Comparison of ENCODE assay signal across 1 cellular context in genomic region chr18:5974696-5975095, GRCh38.
TF ChIP-seq lines count a peak whose summit lies in the region.

No MANE protein-coding gene starts in this region.

TF ChIP-seq in SK-N-SH, 30 proteins besides CTCF, POLR2A, EP300 and RAD21 (continued from another document):
- TF ChIP-seq GABPA (IDR thresholded peaks at IDR 0.05; ENCODE audit: low read depth) (no peak), NFIC (IDR thresholded peaks at IDR 0.05; ENCODE audit: borderline replicate concordance) (no peak), FOXJ3 (CRISPR knock-in tag; IDR thresholded peaks at IDR 0.05) (no peak), TEAD4 (IDR thresholded peaks at IDR 0.05; ENCODE audit: borderline replicate concordance, insufficient read depth) (no peak), TCF12 (IDR thresholded peaks at IDR 0.05) (no peak), ELF1 (IDR thresholded peaks at IDR 0.05) (no peak)
- TF ChIP-seq, protein P1, sequence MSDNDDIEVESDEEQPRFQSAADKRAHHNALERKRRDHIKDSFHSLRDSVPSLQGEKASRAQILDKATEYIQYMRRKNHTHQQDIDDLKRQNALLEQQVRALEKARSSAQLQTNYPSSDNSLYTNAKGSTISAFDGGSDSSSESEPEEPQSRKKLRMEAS (IDR thresholded peaks at IDR 0.05; ENCODE audit: low read depth): no peak
